ENCODE assay signal across 17 cellular contexts in genomic region chr16:69932691-69933392, GRCh38. TPM values are rescaled to one million over a fixed set of nuclear protein-coding genes. Genes with fewer than 3 reads are reported as not detected.
A peak's percentile ranks its signal among the peaks of the same experiment; 100 is the strongest.
DNase-seq lines count a peak whose midpoint lies in the region; ATAC-seq and TF ChIP-seq lines count a peak whose summit lies in the region.
"Had no signal": no experiment of that assay in that cellular context is flagged by ENCODE, and none has a peak within 500 bp of the region (broad histone marks: within the 10 kb centered on the region; RNA-seq: fewer than 3 reads in every experiment).

No MANE protein-coding gene starts in this region.

- H3K27ac ChIP-seq in left ventricle myocardium inferior (replicated peaks) (no peak overlapping the region), dorsolateral prefrontal cortex (peak overlapping the region in 56 of 59 donors; percentile 27 to 95 (median 84)), thoracic aorta (peak overlapping the region; percentile 96)

- no peak overlapping the region for H3K4me3 Mint-ChIP-seq in natural killer cell treated with Interleukin-12 subunit alpha and Interleukin-12 subunit beta and Interleukin-15 and Interleukin-18, amount 100 ng/mL, for 72 hours
- H3K4me3 Mint-ChIP-seq: CD4-positive, CD25-positive, alpha-beta regulatory T cell had no signal

- H3K9me3 Mint-ChIP-seq in natural killer cell treated with Interleukin-12 subunit alpha and Interleukin-12 subunit beta and Interleukin-15 and Interleukin-18, amount 100 ng/mL, for 72 hours, result no peaks in the 10 kb centered on the region

- H3K9me3 ChIP-seq in left ventricle myocardium inferior (replicated peaks) (no peaks in the 10 kb centered on the region), thoracic aorta (no peaks in the 10 kb centered on the region)
- H3K9me3 ChIP-seq: HAP-1 had no signal

- no peak for TF ChIP-seq CTCF in left ventricle myocardium inferior (IDR thresholded peaks at IDR 0.05; ENCODE audit: borderline replicate concordance)
- TF ChIP-seq CTCF in dorsolateral prefrontal cortex (IDR thresholded peaks at IDR 0.05 in 54 of 56, conservative IDR thresholded peaks at IDR 0.05 in 2 of 56; ENCODE audit: low read depth in 1 of 56, partially characterized antibody in 56 of 56), result no peak
- no peak for TF ChIP-seq CTCF in thoracic aorta (IDR thresholded peaks at IDR 0.05)

- ATAC-seq in Right ventricle myocardium inferior (no peak), thoracic aorta (ENCODE audit: insufficient number of reproducible peaks, low FRiP score, low read depth) (no peak), HG02973 (IDR thresholded peaks at IDR 0.05; ENCODE audit: unreplicated experiment) (no peak)
- ATAC-seq in natural killer cell treated with Interleukin-12 subunit alpha and Interleukin-12 subunit beta and Interleukin-15 and Interleukin-18, amount 100 ng/mL, for 72 hours, result peak; percentile 68 to 70
- ATAC-seq: K562, Panc1 had no signal

- no peaks in the 10 kb centered on the region for H3K27me3 Mint-ChIP-seq in natural killer cell treated with Interleukin-12 subunit alpha and Interleukin-12 subunit beta and Interleukin-15 and Interleukin-18, amount 100 ng/mL, for 72 hours

- H3K27me3 ChIP-seq in left ventricle myocardium inferior (ENCODE audit: low read depth), result no peaks in the 10 kb centered on the region
- H3K27me3 ChIP-seq in dorsolateral prefrontal cortex, result no peaks in the 10 kb centered on the region
- H3K27me3 ChIP-seq in thoracic aorta (replicated peaks; ENCODE audit: insufficient read depth), result no peaks in the 10 kb centered on the region

- H3K27ac Mint-ChIP-seq in natural killer cell treated with Interleukin-12 subunit alpha and Interleukin-12 subunit beta and Interleukin-15 and Interleukin-18, amount 100 ng/mL, for 72 hours, result peak overlapping the region in 1 of 2 donors; percentile 43

- peaks cover 76% of the 10 kb centered on the region for H3K36me3 ChIP-seq in left ventricle myocardium inferior
- H3K36me3 ChIP-seq in thoracic aorta, result peaks cover 76% of the 10 kb centered on the region

- DNase-seq in Right ventricle myocardium inferior (ENCODE audit: missing footprints) (peak; percentile 51), left ventricle myocardium inferior (no peak), dorsolateral prefrontal cortex (no peak), thoracic aorta (ENCODE audit: low spot score) (no peak), NCI-H446 treated with DMSO at 0.1 percent for 48 hours (lab: John Stamatoyannopoulos, UW) (no peak)
- no peak for DNase-seq in natural killer cell treated with Interleukin-12 subunit alpha and Interleukin-12 subunit beta and Interleukin-15 and Interleukin-18, amount 100 ng/mL, for 72 hours (ENCODE audit: low spot score)
- no peak for DNase-seq in stimulated activated naive CD4-positive, alpha-beta T cell (lab: John Stamatoyannopoulos, UW)
- DNase-seq: CD4-positive, CD25-positive, alpha-beta regulatory T cell; NCI-H1105; NCI-H187; NCI-H774; SHP77 had no signal

- H3K4me3 ChIP-seq in left ventricle myocardium inferior, result no peak overlapping the region
- H3K4me3 ChIP-seq in dorsolateral prefrontal cortex, result no peak overlapping the region
- H3K4me3 ChIP-seq in thoracic aorta, result no peak overlapping the region
- H3K4me3 ChIP-seq: HAP-1, K562 had no signal

- H3K4me1 ChIP-seq in left ventricle myocardium inferior, result peaks cover 18% of the 10 kb centered on the region
- H3K4me1 ChIP-seq in thoracic aorta (ENCODE audit: control insufficient read depth in 1 of 2, low read depth in 2 of 2), result peaks cover 28 to 97% of the 10 kb centered on the region in 2 donors
- H3K4me1 ChIP-seq: HAP-1 had no signal

- H3K4me1 Mint-ChIP-seq in natural killer cell treated with Interleukin-12 subunit alpha and Interleukin-12 subunit beta and Interleukin-15 and Interleukin-18, amount 100 ng/mL, for 72 hours (ENCODE audit: low read depth in 2 of 2), result peaks cover 0 to 6% of the 10 kb centered on the region in 2 donors

- H3K36me3 Mint-ChIP-seq in natural killer cell treated with Interleukin-12 subunit alpha and Interleukin-12 subunit beta and Interleukin-15 and Interleukin-18, amount 100 ng/mL, for 72 hours, result no peaks in the 10 kb centered on the region

- intact Hi-C loops in Right ventricle myocardium inferior (cut with DNase I), result no loop called here
- intact Hi-C loops in left ventricle myocardium inferior (cut with micrococcal nuclease), result no loop called here
- intact Hi-C loops in dorsolateral prefrontal cortex (cut with DNase I), result loop anchor here (2.0 to 10.0 kb wide), 3 partner anchors 41 to 78 kb away; no protein-coding TSS in a partner anchor

RNA-seq across cellular contexts. Expression of gene CLEC18A, which starts 18.3 kb away (rescaled TPM):
- total RNA-seq in Right ventricle myocardium inferior (0.35 TPM), left ventricle myocardium inferior (0.22 TPM), dorsolateral prefrontal cortex (10 to 100 TPM in 5 of 120 experiments, 1 to 10 TPM in 108, under 1 TPM in 6, not detected in 1; 0.35 to 15.8 (median 3.8) TPM), thoracic aorta (10 to 100 TPM; 12.4 to 21.9 TPM)
- 1 to 10 TPM; 2.2 to 5.1 TPM for total RNA-seq in natural killer cell treated with Interleukin-12 subunit alpha and Interleukin-12 subunit beta and Interleukin-15 and Interleukin-18, amount 100 ng/mL, for 72 hours
- total RNA-seq: NCI-H460 had no signal

Comparison
In these comparisons a context has a peak if more than half of its experiments do, and no peak if none do; other contexts are left out.
1. ATAC-seq: peak in natural killer cell treated with Interleukin-12 subunit alpha and Interleukin-12 subunit beta and Interleukin-15 and Interleukin-18, amount 100 ng/mL, for 72 hours (2 of 2); none in Right ventricle myocardium inferior (single experiment), thoracic aorta (single experiment) and HG02973 (single experiment).
2. intact Hi-C loops: an anchor here in dorsolateral prefrontal cortex (2.0 to 10.0 kb wide); none called in Right ventricle myocardium inferior and left ventricle myocardium inferior.